ENCODE assay signal across 8 cellular contexts in genomic region chr2:10331702-10332401, GRCh38. TPM values are rescaled to one million over a fixed set of nuclear protein-coding genes. Genes with fewer than 3 reads are reported as not detected.
DNase-seq lines count a peak whose midpoint lies in the region; ATAC-seq and TF ChIP-seq lines count a peak whose summit lies in the region.

No MANE protein-coding gene starts in this region.

- no peaks in the 10 kb centered on the region for H4K20me1 ChIP-seq in Loucy (ENCODE audit: insufficient read depth, low read length, poor library complexity, severe bottlenecking)

- H3K36me3 ChIP-seq in CD8-positive, alpha-beta memory T cell (ENCODE audit: insufficient read depth, low read length): peaks cover 4% of the 10 kb centered on the region
- peaks cover 8% of the 10 kb centered on the region; the same call in 1 of the 2 replicates for H3K36me3 ChIP-seq in Loucy (ENCODE audit: insufficient read depth, low read length)

- peak overlapping the region; percentile 89 to 98 (median 94) for H3K27ac Mint-ChIP-seq in CD8-positive, alpha-beta memory T cell
- H3K27ac Mint-ChIP-seq in glutamatergic neuron (ENCODE audit: unreplicated experiment) (peak overlapping the region; percentile 12), mesothelial cell of epicardium (no peak overlapping the region)

- peak overlapping the region; percentile 86 for H3K4me3 ChIP-seq in CD8-positive, alpha-beta memory T cell (ENCODE audit: low read length)
- peak overlapping the region; percentile 70 for H3K4me3 ChIP-seq in Loucy (ENCODE audit: low read length, poor library complexity, severe bottlenecking)

- peaks cover 5% of the 10 kb centered on the region for H3K9me3 ChIP-seq in CD8-positive, alpha-beta memory T cell (ENCODE audit: low read length)
- no peaks in the 10 kb centered on the region; the same call in 1 of the 2 replicates for H3K9me3 ChIP-seq in Loucy (ENCODE audit: insufficient read depth, low read depth, low read length)

- peak overlapping the region; percentile 76 for H3K27ac ChIP-seq in CD8-positive, alpha-beta memory T cell (ENCODE audit: low read depth, low read length)

- H3K9me3 Mint-ChIP-seq in CD8-positive, alpha-beta memory T cell: no peaks in the 10 kb centered on the region
- H3K9me3 Mint-ChIP-seq in glutamatergic neuron (ENCODE audit: unreplicated experiment) (peaks cover 3% of the 10 kb centered on the region), mesothelial cell of epicardium (no peaks in the 10 kb centered on the region)

- peaks cover 96% of the 10 kb centered on the region for H3K79me2 ChIP-seq in Loucy (ENCODE audit: insufficient read depth, low read length)

- H3K4me2 ChIP-seq in Loucy (ENCODE audit: low read depth, low read length, poor library complexity, severe bottlenecking): peak overlapping the region; percentile 82

- peak overlapping the region; percentile 71 for H3K9ac ChIP-seq in Loucy (ENCODE audit: low read depth, low read length, poor library complexity, severe bottlenecking)

- H2AFZ ChIP-seq in Loucy (ENCODE audit: low read length): peak overlapping the region; percentile 14

- no peaks in the 10 kb centered on the region for H3K27me3 ChIP-seq in CD8-positive, alpha-beta memory T cell (ENCODE audit: insufficient read depth, low read length, poor library complexity, severe bottlenecking)
- H3K27me3 ChIP-seq in Loucy (ENCODE audit: insufficient read depth, low read length, poor library complexity, severe bottlenecking): no peaks in the 10 kb centered on the region

- H3K4me3 Mint-ChIP-seq in CD8-positive, alpha-beta memory T cell: peak overlapping the region; percentile 90 to 93 (median 92)
- no peak overlapping the region for H3K4me3 Mint-ChIP-seq in glutamatergic neuron (ENCODE audit: unreplicated experiment)
- H3K4me3 Mint-ChIP-seq in mesothelial cell of epicardium: no peak overlapping the region

- H3K9me2 ChIP-seq in Loucy (replicated peaks; ENCODE audit: low read depth, low read length): no peaks in the 10 kb centered on the region

- CTCF ChIA-PET in CD8-positive, alpha-beta memory T cell (lab: Charles Lee): interaction anchor here (0.7 to 8.9 kb wide), 5 partner anchors 9 to 103 kb away, joined by 3 to 87 read pairs (median 3); partner anchors contain the start of gene HPCAL1

- POLR2A ChIA-PET in CD8-positive, alpha-beta memory T cell (lab: Charles Lee): interaction anchor here (0.6 to 3.5 kb wide), 10 partner anchors 14 to 288 kb away, joined by 3 to 52 read pairs (median 4); partner anchors contain the start of genes HPCAL1 and ODC1

- peaks cover 75 to 86% (median 82%) of the 10 kb centered on the region in 3 donors for H3K4me1 Mint-ChIP-seq in CD8-positive, alpha-beta memory T cell
- H3K4me1 Mint-ChIP-seq in glutamatergic neuron (ENCODE audit: low read depth, unreplicated experiment) (peaks cover 34% of the 10 kb centered on the region), mesothelial cell of epicardium (peaks cover 34% of the 10 kb centered on the region)

- H3K36me3 Mint-ChIP-seq in CD8-positive, alpha-beta memory T cell: peaks cover 0 to 14% (median 8%) of the 10 kb centered on the region in 3 donors
- H3K36me3 Mint-ChIP-seq in glutamatergic neuron (ENCODE audit: unreplicated experiment) (peaks cover 5% of the 10 kb centered on the region), mesothelial cell of epicardium (peaks cover 5% of the 10 kb centered on the region)

- H3F3A ChIP-seq in Loucy (ENCODE audit: low read depth): 0 out of 2 replicates have a peak, but pooled peaks cover 5% of the 10 kb centered on the region

- DNase-seq in CD8-positive, alpha-beta memory T cell: peak; percentile 26 to 73 (median 45)
- DNase-seq in activated CD4-positive, alpha-beta T cell treated with anti-CD3 and anti-CD28 coated beads for 48 hours: peak; percentile 80
- no peak for DNase-seq in glutamatergic neuron
- peak; percentile 35 to 64 for DNase-seq in stimulated activated CD4-positive, alpha-beta T cell treated with anti-CD3 and anti-CD28 coated beads, Interleukin-4, amount 100 ng/mL, for 4 hours
- DNase-seq in mesothelial cell of epicardium (ENCODE audit: low spot score in 2 of 2, unreplicated experiment in 2 of 2): no peak
- DNase-seq in hippocampal formation (lab: John Stamatoyannopoulos, UW): no peak

- peak; percentile 67 for ATAC-seq in GM21576 (IDR thresholded peaks at IDR 0.05; ENCODE audit: unreplicated experiment)

- TF ChIP-seq CTCF in Loucy (conservative IDR thresholded peaks at IDR 0.05; ENCODE audit: low read length): no peak
- no peak for TF ChIP-seq CTCF in glutamatergic neuron (IDR thresholded peaks at IDR 0.05; ENCODE audit: partially characterized antibody, unreplicated experiment)
- TF ChIP-seq CTCF in mesothelial cell of epicardium (IDR thresholded peaks at IDR 0.05; ENCODE audit: unreplicated experiment): no peak

- H3K4me1 ChIP-seq in CD8-positive, alpha-beta memory T cell (ENCODE audit: insufficient read depth, low read length): peaks cover 79% of the 10 kb centered on the region
- H3K4me1 ChIP-seq in Loucy (ENCODE audit: insufficient read depth, low read length, poor library complexity, severe bottlenecking): peaks cover 64% of the 10 kb centered on the region

- peaks cover 0 to 2% of the 10 kb centered on the region in 2 donors for H3K27me3 Mint-ChIP-seq in CD8-positive, alpha-beta memory T cell
- H3K27me3 Mint-ChIP-seq in glutamatergic neuron (ENCODE audit: unreplicated experiment): peaks cover 2% of the 10 kb centered on the region
- no peaks in the 10 kb centered on the region for H3K27me3 Mint-ChIP-seq in mesothelial cell of epicardium (ENCODE audit: low read depth)

RNA-seq across cellular contexts. Expression of gene HPCAL1, which starts 29.1 kb away (rescaled TPM):
- 10 to 100 TPM; 44.1 to 47.6 TPM for total RNA-seq in CD8-positive, alpha-beta memory T cell
- 96.3 TPM for polyA plus RNA-seq in CD8-positive, alpha-beta memory T cell
- total RNA-seq in glutamatergic neuron (ENCODE audit: unreplicated experiment) (13.1 TPM), mesothelial cell of epicardium (17.4 to 20.0 TPM (median 17.5 TPM) in 3 replicates)

Comparison
In these comparisons a context has a peak if more than half of its experiments do, and no peak if none do; other contexts are left out.
1. DNase-seq: peak in CD8-positive, alpha-beta memory T cell (5 of 5), activated CD4-positive, alpha-beta T cell treated with anti-CD3 and anti-CD28 coated beads for 48 hours (single experiment) and stimulated activated CD4-positive, alpha-beta T cell treated with anti-CD3 and anti-CD28 coated beads, Interleukin-4, amount 100 ng/mL, for 4 hours (2 of 2); none in glutamatergic neuron (single experiment), mesothelial cell of epicardium (0 of 2) and hippocampal formation (0 of 2).
2. H3K4me3 Mint-ChIP-seq: peak in CD8-positive, alpha-beta memory T cell (7 of 7); none in glutamatergic neuron (single experiment) and mesothelial cell of epicardium (single experiment).